Comparison of ENCODE assay signal across 1 cellular context in genomic region chr15:63203451-63204090, GRCh38.
TF ChIP-seq lines count a peak whose summit lies in the region.

No MANE protein-coding gene starts in this region.

TF ChIP-seq in GM12878, 131 proteins besides CTCF, POLR2A, EP300 and RAD21 (continued from another document):
- TF ChIP-seq PKNOX1 (IDR thresholded peaks at IDR 0.05) (0 out of 2 replicates have a peak, but pooled peaks have one; percentile 49), RCOR1 (conservative IDR thresholded peaks at IDR 0.05; ENCODE audit: low read depth, low read length) (no peak), SKIL (IDR thresholded peaks at IDR 0.05; ENCODE audit: low read depth, poor library complexity, severe bottlenecking) (no peak), KLF5 (IDR thresholded peaks at IDR 0.05; ENCODE audit: partially characterized antibody) (no peak), MTA3 (IDR thresholded peaks at IDR 0.05; ENCODE audit: borderline replicate concordance, low read length) (no peak), NBN (IDR thresholded peaks at IDR 0.05) (no peak), RELA (IDR thresholded peaks at IDR 0.05; ENCODE audit: borderline replicate concordance, partially characterized antibody) (no peak), EZH2 (IDR thresholded peaks at IDR 0.05; ENCODE audit: borderline replicate concordance, control insufficient read depth, low read depth, low read length) (no peak), IKZF2 (IDR thresholded peaks at IDR 0.05) (peak; percentile 51 to 62; a peak in 3 of 4 replicates), NR2C2 (IDR thresholded peaks at IDR 0.05; ENCODE audit: borderline replicate concordance, control insufficient read depth, insufficient read length, low read depth) (no peak), MYB (IDR thresholded peaks at IDR 0.05; ENCODE audit: borderline replicate concordance, low read depth, low read length) (no peak), SREBF2 (IDR thresholded peaks at IDR 0.05; ENCODE audit: low read length) (no peak), ZBTB33 (IDR thresholded peaks at IDR 0.05) (no peak), ETV6 (conservative IDR thresholded peaks at IDR 0.05 in 1 of 2, IDR thresholded peaks at IDR 0.05 in 1 of 2; ENCODE audit: borderline replicate concordance in 1 of 2, low read depth in 1 of 2) (no peak), SUZ12 (IDR thresholded peaks at IDR 0.05; ENCODE audit: unreplicated experiment) (no peak)
